Comparison of ENCODE assay signal across 12 cellular contexts in genomic region chr15:92949604-92950249, GRCh38. TPM values are rescaled to one million over a fixed set of nuclear protein-coding genes. Genes with fewer than 3 reads are reported as not detected.
A peak's percentile ranks its signal among the peaks of the same experiment; 100 is the strongest.
DNase-seq lines count a peak whose midpoint lies in the region; ATAC-seq and TF ChIP-seq lines count a peak whose summit lies in the region.
"Had no signal": no experiment of that assay in that cellular context is flagged by ENCODE, and none has a peak within 500 bp of the region (broad histone marks: within the 10 kb centered on the region; RNA-seq: fewer than 3 reads in every experiment).

No MANE protein-coding gene starts in this region.

- WGBS in IMR-90 (ENCODE audit: extremely low coverage in 2 of 2, insufficient read length in 1 of 2), 2 experiments, result no CpG with 5 or more reads among the region's 10 CpGs
- WGBS in GM23248 (ENCODE audit: low coverage in 1 of 2, low lambda C conversion rate in 2 of 2, missing lambda C conversion rate in 2 of 2), 2 experiments, result 97 to 99% methylated on average over 10 of the region's 10 CpGs

- H3K36me3 Mint-ChIP-seq in brain, result peaks cover 99% of the 10 kb centered on the region
- peaks cover 45% of the 10 kb centered on the region for H3K36me3 Mint-ChIP-seq in natural killer cell treated with Interleukin-12 subunit alpha and Interleukin-12 subunit beta and Interleukin-15 and Interleukin-18, amount 100 ng/mL, for 72 hours

- DNase-seq in DMS53 (lab: John Stamatoyannopoulos, UW), result peak; percentile 22
- DNase-seq in DMS53 treated with DMSO at 0.1 percent for 48 hours (lab: John Stamatoyannopoulos, UW; ENCODE audit: unreplicated experiment), result no peak
- no peak for DNase-seq in IMR-90
- DNase-seq in natural killer cell treated with Interleukin-12 subunit alpha and Interleukin-12 subunit beta and Interleukin-15 and Interleukin-18, amount 100 ng/mL, for 72 hours (ENCODE audit: low spot score), result no peak
- DNase-seq in GM23248, result no peak
- DNase-seq: cerebellar nuclear complex, NCI-H524 treated with DMSO at 0.1 percent for 48 hours, tibial artery had no signal

- H3K4me2 ChIP-seq in IMR-90 (ENCODE audit: low read depth, low read length) (no peak overlapping the region), GM23248 (ENCODE audit: unreplicated experiment) (no peak overlapping the region)

- H3K4me3 ChIP-seq in IMR-90 (ENCODE audit: insufficient read depth, low read depth, low read length), result no peak overlapping the region
- H3K4me3 ChIP-seq in GM23248, result no peak overlapping the region
- H3K4me3 ChIP-seq: HAP-1, tibial artery had no signal

- intact Hi-C loops in IMR-90 (cut with micrococcal nuclease), result no loop called here

- H2AFZ ChIP-seq in IMR-90 (replicated peaks; ENCODE audit: low read length, poor library complexity) (no peak overlapping the region), GM23248 (no peak overlapping the region)

- no TSS peak for BruUV-seq in IMR-90 (replicated peaks; lab: Mats Ljungman, UMichigan)

- no peak overlapping the region for H2BK15ac ChIP-seq in IMR-90 (ENCODE audit: low read depth, low read length)

- H3K27ac Mint-ChIP-seq in brain, result peak overlapping the region; percentile 66 to 97 (median 85)
- H3K27ac Mint-ChIP-seq in natural killer cell treated with Interleukin-12 subunit alpha and Interleukin-12 subunit beta and Interleukin-15 and Interleukin-18, amount 100 ng/mL, for 72 hours, result no peak overlapping the region

- H3K23ac ChIP-seq in IMR-90 (ENCODE audit: low read depth, low read length), result no peak overlapping the region

- POLR2A ChIA-PET in IMR-90 (lab: Charles Lee; ENCODE audit: unreplicated experiment), result no interaction called here

- H3K9me1 ChIP-seq in IMR-90 (ENCODE audit: insufficient read depth, low read length), result no peaks in the 10 kb centered on the region

- no peak overlapping the region for H3K14ac ChIP-seq in IMR-90 (replicated peaks; ENCODE audit: low read depth, low read length)

- peaks cover 35 to 45% of the 10 kb centered on the region in 2 experiments for H3K79me1 ChIP-seq in IMR-90 (ENCODE audit: low read depth in 1 of 2, low read length in 2 of 2)

- no peak overlapping the region for H2AK9ac ChIP-seq in IMR-90 (replicated peaks; ENCODE audit: low read depth, low read length, poor library complexity)

- no peaks in the 10 kb centered on the region; the same call in 1 of the 2 replicates for H4K20me1 ChIP-seq in IMR-90 (ENCODE audit: insufficient read depth, low read length)
- no peaks in the 10 kb centered on the region for H4K20me1 ChIP-seq in GM23248 (ENCODE audit: insufficient read depth)

- in situ Hi-C loops in IMR-90 (cut with MboI; ENCODE audit: low sequenced_read_pairs), result no loop called here
- in situ Hi-C loops in GM23248 (cut with MboI), result no loop called here

- ATAC-seq in IMR-90 (ENCODE audit: low read depth) (no peak), GM21447 (IDR thresholded peaks at IDR 0.05; ENCODE audit: unreplicated experiment) (no peak), GM21529 (IDR thresholded peaks at IDR 0.05; ENCODE audit: unreplicated experiment) (no peak)
- no peak for ATAC-seq in natural killer cell treated with Interleukin-12 subunit alpha and Interleukin-12 subunit beta and Interleukin-15 and Interleukin-18, amount 100 ng/mL, for 72 hours

- no peak overlapping the region for H2BK20ac ChIP-seq in IMR-90 (ENCODE audit: low read depth, low read length)

- H3K4me1 Mint-ChIP-seq in brain, result peaks cover 17% of the 10 kb centered on the region
- peaks cover 10 to 14% of the 10 kb centered on the region in 2 donors for H3K4me1 Mint-ChIP-seq in natural killer cell treated with Interleukin-12 subunit alpha and Interleukin-12 subunit beta and Interleukin-15 and Interleukin-18, amount 100 ng/mL, for 72 hours (ENCODE audit: low read depth in 2 of 2)

- H2BK5ac ChIP-seq in IMR-90 (ENCODE audit: low read depth, low read length, poor library complexity, severe bottlenecking), result peak overlapping the region; percentile 61

- peak overlapping the region; percentile 61; the same call in 1 of the 2 replicates for H3K18ac ChIP-seq in IMR-90 (ENCODE audit: low read depth, low read length)

- peak overlapping the region; percentile 68; the same call in 1 of the 2 replicates for H4K5ac ChIP-seq in IMR-90 (ENCODE audit: low read depth, low read length)

- peaks cover 100% of the 10 kb centered on the region for H3K79me2 ChIP-seq in GM23248 (ENCODE audit: insufficient read depth)

- H3K4ac ChIP-seq in IMR-90 (ENCODE audit: low read depth, low read length), result no peak overlapping the region

- H3K36me3 ChIP-seq in IMR-90 (ENCODE audit: control insufficient read depth, insufficient read depth, low read length), result peaks cover 82% of the 10 kb centered on the region
- peaks cover 97% of the 10 kb centered on the region for H3K36me3 ChIP-seq in GM23248 (ENCODE audit: low read depth)

- peaks cover 3% of the 10 kb centered on the region for H3K27me3 Mint-ChIP-seq in brain
- H3K27me3 Mint-ChIP-seq in natural killer cell treated with Interleukin-12 subunit alpha and Interleukin-12 subunit beta and Interleukin-15 and Interleukin-18, amount 100 ng/mL, for 72 hours, result no peaks in the 10 kb centered on the region

- no peak overlapping the region for H3K4me3 Mint-ChIP-seq in brain
- H3K4me3 Mint-ChIP-seq in natural killer cell treated with Interleukin-12 subunit alpha and Interleukin-12 subunit beta and Interleukin-15 and Interleukin-18, amount 100 ng/mL, for 72 hours, result peak overlapping the region; percentile 8

- dilution Hi-C loops in IMR-90 (cut with HindIII; ENCODE audit: low sequenced_read_pairs, unreplicated experiment), result loop anchor here (25.0 kb wide), 1 partner anchor 137 kb away; no protein-coding TSS in a partner anchor

- H3K4me1 ChIP-seq in IMR-90 (ENCODE audit: control insufficient read depth, insufficient read depth, low read length), result no peaks in the 10 kb centered on the region
- H3K4me1 ChIP-seq in GM23248 (ENCODE audit: insufficient read depth), result no peaks in the 10 kb centered on the region
- H3K4me1 ChIP-seq: HAP-1 had no signal

- TF ChIP-seq RAD21 in IMR-90 (IDR thresholded peaks at IDR 0.05; ENCODE audit: low read length), result no peak

- no peak overlapping the region for H3K56ac ChIP-seq in IMR-90 (ENCODE audit: extremely low read depth, insufficient read depth, low read length)

- peaks cover 63% of the 10 kb centered on the region for H3F3A ChIP-seq in GM23248 (ENCODE audit: insufficient read depth)

- TF ChIP-seq CTCF in IMR-90 (conservative IDR thresholded peaks at IDR 0.05; ENCODE audit: low read depth, low read length) (no peak), brain (conservative IDR thresholded peaks at IDR 0.05) (no peak)

- CTCF ChIA-PET in IMR-90 (lab: Yijun Ruan, JAX), result no interaction called here

- no peaks in the 10 kb centered on the region for H3K9me2 ChIP-seq in GM23248 (ENCODE audit: insufficient read depth)

- H4K8ac ChIP-seq in IMR-90 (ENCODE audit: low read depth in 2 of 2, low read length in 2 of 2), result no peak overlapping the region

- H3K9me3 ChIP-seq in IMR-90 (ENCODE audit: control insufficient read depth, insufficient read depth, low read length) (peaks cover 24% of the 10 kb centered on the region), GM23248 (ENCODE audit: low read depth) (no peaks in the 10 kb centered on the region)

- no peak overlapping the region for H4K91ac ChIP-seq in IMR-90 (ENCODE audit: insufficient read depth, low read depth, low read length)

- H3K27me3 ChIP-seq in IMR-90 (ENCODE audit: control insufficient read depth, insufficient read depth, low read length) (no peaks in the 10 kb centered on the region), GM23248 (replicated peaks; ENCODE audit: insufficient read depth) (no peaks in the 10 kb centered on the region)
- H3K27me3 ChIP-seq: tibial artery had no signal

- TF ChIP-seq POLR2A in IMR-90 (IDR thresholded peaks at IDR 0.05; ENCODE audit: low read depth, low read length), result no peak

- H3K27ac ChIP-seq in IMR-90 (ENCODE audit: insufficient read depth, low read length) (peak overlapping the region; percentile 21; the same call in 1 of the 2 replicates), GM23248 (no peak overlapping the region)

- no peak overlapping the region for H2AK5ac ChIP-seq in IMR-90 (ENCODE audit: low read depth, low read length)

- no peak overlapping the region for H2BK120ac ChIP-seq in IMR-90 (ENCODE audit: low read depth, low read length)

- H3K9ac ChIP-seq in IMR-90 (ENCODE audit: low read depth, low read length), result no peak overlapping the region
- no peak overlapping the region for H3K9ac ChIP-seq in GM23248

- H3K9me3 Mint-ChIP-seq in brain, result peaks cover 31 to 40% (median 38%) of the 10 kb centered on the region in 5 experiments
- peaks cover 9% of the 10 kb centered on the region for H3K9me3 Mint-ChIP-seq in natural killer cell treated with Interleukin-12 subunit alpha and Interleukin-12 subunit beta and Interleukin-15 and Interleukin-18, amount 100 ng/mL, for 72 hours

TF ChIP-seq in IMR-90, 13 proteins besides CTCF, POLR2A, EP300 and RAD21 (continues in another document):
- TF ChIP-seq RCOR1 (IDR thresholded peaks at IDR 0.05; ENCODE audit: insufficient replicate concordance, low read length) (no peak), NFE2L2 (IDR thresholded peaks at IDR 0.05; ENCODE audit: low read depth, low read length) (no peak), ELK1 (IDR thresholded peaks at IDR 0.05; ENCODE audit: borderline replicate concordance, low read depth, low read length) (no peak), CEBPB (IDR thresholded peaks at IDR 0.05; ENCODE audit: low read depth, low read length) (no peak), MAZ (IDR thresholded peaks at IDR 0.05; ENCODE audit: borderline replicate concordance, low read depth, low read length) (no peak), FOS (IDR thresholded peaks at IDR 0.05; ENCODE audit: low read depth, low read length) (no peak), RFX5 (IDR thresholded peaks at IDR 0.05; ENCODE audit: low read depth, low read length) (no peak)

RNA-seq across cellular contexts. Expression of gene CHD2, which starts 49.6 kb away (rescaled TPM):
- total RNA-seq in IMR-90 (2012; rRNA removed), result 64.7 and 71.4 TPM in 2 replicates
- polyA plus RNA-seq in IMR-90 (2012; rRNA removed), result 37.8 and 44.9 TPM in 2 replicates
- polyA plus RNA-seq in IMR-90 (2012; cell fraction: cytosol; rRNA removed), result 9.0 and 12.0 TPM in 2 replicates
- polyA plus RNA-seq in IMR-90 (2012; cell fraction: nucleus; rRNA removed; ENCODE audit: low replicate concordance), result 54.1 and 206 TPM in 2 replicates
- polyA plus RNA-seq in brain (ENCODE audit: insufficient read depth, low read depth, low replicate concordance), result 28.2 TPM
- 100 to 1,000 TPM; 177 to 180 TPM for total RNA-seq in natural killer cell treated with Interleukin-12 subunit alpha and Interleukin-12 subunit beta and Interleukin-15 and Interleukin-18, amount 100 ng/mL, for 72 hours
- total RNA-seq in GM23248 (2014; rRNA removed; shearing (Covaris generic)), result 39.0 and 54.4 TPM in 2 replicates
- 36.5 and 37.0 TPM in 2 replicates for polyA plus RNA-seq in GM23248 (2016; fragmentation: Nextera tagmentation; extraction: Ambion mirVana)

Comparison
In these comparisons a context has a peak if more than half of its experiments do, and no peak if none do; other contexts are left out.
1. H3K27ac Mint-ChIP-seq: peak in brain (5 of 5); none in natural killer cell treated with Interleukin-12 subunit alpha and Interleukin-12 subunit beta and Interleukin-15 and Interleukin-18, amount 100 ng/mL, for 72 hours (0 of 2).